Comparison of ENCODE assay signal across 36 cellular contexts in the genomic region with DNA sequence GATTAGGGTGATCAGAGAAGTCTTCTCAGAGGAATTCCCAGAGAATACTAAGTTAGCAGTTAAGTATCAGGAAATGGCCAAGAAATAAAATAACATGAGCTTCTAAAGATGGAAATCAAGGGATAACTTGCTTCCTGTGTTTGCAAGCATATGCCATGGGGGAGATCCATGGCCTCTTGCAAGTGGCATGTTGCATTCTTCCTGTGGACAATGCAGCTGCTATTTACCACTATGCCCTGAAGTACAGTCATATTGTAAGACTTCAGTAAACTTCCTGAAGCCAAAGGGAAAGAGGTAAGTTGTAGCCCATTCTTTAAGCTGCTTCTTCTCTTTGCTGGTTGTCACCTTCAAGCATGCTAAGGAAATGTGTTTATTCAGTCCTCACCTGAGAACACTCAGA.
DNase-seq lines count a peak whose midpoint lies in the region; ATAC-seq, FAIRE-seq and TF ChIP-seq lines count a peak whose summit lies in the region.
"Had no signal": no experiment of that assay in that cellular context is flagged by ENCODE, and none has a peak within 500 bp of the region (broad histone marks: within the 10 kb centered on the region; RNA-seq: fewer than 3 reads in every experiment).

No MANE protein-coding gene starts in this region.

- TF ChIP-seq CTCF in IMR-90 (conservative IDR thresholded peaks at IDR 0.05; ENCODE audit: low read depth, low read length): no peak
- no peak for TF ChIP-seq CTCF in chondrocyte (IDR thresholded peaks at IDR 0.05)

- no peak overlapping the region for H3K56ac ChIP-seq in IMR-90 (ENCODE audit: extremely low read depth, insufficient read depth, low read length)

- H3K36me3 Mint-ChIP-seq in chondrocyte (ENCODE audit: low read depth): peaks cover 2% of the 10 kb centered on the region
- H3K36me3 Mint-ChIP-seq: activated naive CD4-positive, alpha-beta T cell treated with anti-CD3 and anti-CD28 coated beads, Interleukin-2, amount 50 U/mL, for 72 hours; naive thymus-derived CD4-positive, alpha-beta T cell had no signal

- 0 out of 2 replicates have a peak overlapping the region, but pooled peaks have one; percentile 54 for H3K23ac ChIP-seq in IMR-90 (ENCODE audit: low read depth, low read length)

- no peak overlapping the region for H2BK15ac ChIP-seq in IMR-90 (ENCODE audit: low read depth, low read length)

- H2BK120ac ChIP-seq in IMR-90 (ENCODE audit: low read depth, low read length): 0 out of 2 replicates have a peak overlapping the region, but pooled peaks have one; percentile 16

- H2AK9ac ChIP-seq in IMR-90 (replicated peaks; ENCODE audit: low read depth, low read length, poor library complexity): no peak overlapping the region

- peak; percentile 66 for DNase-seq in EH (ENCODE audit: low read depth)
- DNase-seq in IMR-90: peak; percentile 50
- peak; percentile 97 for DNase-seq in dermis blood vessel endothelial cell
- DNase-seq in kidney tubule cell (ENCODE audit: low spot score): peak; percentile 9
- no peak for DNase-seq in KG1 (lab: John Stamatoyannopoulos, UW)
- no peak for DNase-seq in GM19239 (ENCODE audit: insufficient read length, low spot score)
- no peak for DNase-seq in chondrocyte (ENCODE audit: low spot score)
- DNase-seq: activated CD4-positive, alpha-beta T cell treated with anti-CD3 and anti-CD28 coated beads for 4 hours; activated CD8-positive, alpha-beta memory T cell treated with anti-CD3 and anti-CD28 coated beads for 24 hours; activated T-cell treated with anti-CD3 and anti-CD28 coated beads for 4 hours; aorta; Calu3; DMS79; endodermal cell; hypothalamus; Karpas-422; left ventricle myocardium inferior; naive thymus-derived CD4-positive, alpha-beta T cell; NCI-H146; NCI-H2107; NCI-H748 treated with DMSO at 0.1 percent for 48 hours; right lobe of liver; stimulated activated CD8-positive, alpha-beta memory T cell treated with anti-CD3 and anti-CD28 coated beads, Interleukin-4, amount 100 ng/mL, for 48 hours; T1000; WERI-Rb-1 had no signal

- no peak overlapping the region for H3K4me2 ChIP-seq in IMR-90 (ENCODE audit: low read depth, low read length)

- H4K8ac ChIP-seq in IMR-90 (ENCODE audit: low read depth in 2 of 2, low read length in 2 of 2): no peak overlapping the region; a peak in 1 of 4 replicates

- TF ChIP-seq RAD21 in IMR-90 (IDR thresholded peaks at IDR 0.05; ENCODE audit: low read length): no peak

- CTCF ChIA-PET in IMR-90 (lab: Yijun Ruan, JAX): no interaction called here

- H2BK5ac ChIP-seq in IMR-90 (ENCODE audit: low read depth, low read length, poor library complexity, severe bottlenecking): no peak overlapping the region

- TF ChIP-seq POLR2A in IMR-90 (IDR thresholded peaks at IDR 0.05; ENCODE audit: low read depth, low read length): no peak

- H3K79me1 ChIP-seq in IMR-90 (ENCODE audit: low read depth in 1 of 2, low read length in 2 of 2): no peaks in the 10 kb centered on the region

- H2AK5ac ChIP-seq in IMR-90 (ENCODE audit: low read depth, low read length): no peak overlapping the region

- no peak overlapping the region for H3K4me3 Mint-ChIP-seq in chondrocyte (ENCODE audit: unreplicated experiment)
- H3K4me3 Mint-ChIP-seq: dendritic cell treated with granulocyte-macrophage colony-stimulating factor and Interleukin-4, amounts not matched to agents 40 ng/mL and 50 ng/mL, for 4 days; endodermal cell; naive thymus-derived CD4-positive, alpha-beta T cell; stimulated activated naive CD8-positive, alpha-beta T cell treated with anti-CD3 and anti-CD28 coated beads, Interleukin-15, Interleukin-2, amounts not matched to agents 100 ng/mL and 50 ng/mL, for 24 hours had no signal

- 0 out of 2 replicates have a peak, but pooled peaks cover 3% of the 10 kb centered on the region for H3K9me1 ChIP-seq in IMR-90 (ENCODE audit: insufficient read depth, low read length)

- no peak; the same call in 1 of the 2 replicates for ATAC-seq in IMR-90 (ENCODE audit: low read depth)
- ATAC-seq in GM18909 (IDR thresholded peaks at IDR 0.05; ENCODE audit: poor library complexity, unreplicated experiment): no peak
- ATAC-seq: activated naive CD4-positive, alpha-beta T cell treated with anti-CD3 and anti-CD28 coated beads, Interleukin-2, amount 50 U/mL, for 72 hours; gastroesophageal sphincter; naive thymus-derived CD4-positive, alpha-beta T cell; right lobe of liver had no signal

- no peak for FAIRE-seq in GM19239 (lab: Jason Lieb, UNC)
- FAIRE-seq: RCC 7860, urothelium cell line had no signal

- peaks cover 10% of the 10 kb centered on the region for H3K4me1 ChIP-seq in IMR-90 (ENCODE audit: control insufficient read depth, insufficient read depth, low read length)
- H3K4me1 ChIP-seq: esophagus muscularis mucosa, gastroesophageal sphincter, right lobe of liver had no signal

- H3K4me1 Mint-ChIP-seq in chondrocyte (ENCODE audit: low read depth): peaks cover 10% of the 10 kb centered on the region
- H3K4me1 Mint-ChIP-seq: naive thymus-derived CD4-positive, alpha-beta T cell had no signal

- H4K20me1 ChIP-seq in IMR-90 (ENCODE audit: insufficient read depth, low read length): no peaks in the 10 kb centered on the region

- peak overlapping the region; percentile 64; the same call in 1 of the 2 replicates for H3K18ac ChIP-seq in IMR-90 (ENCODE audit: low read depth, low read length)

- no peak overlapping the region for H3K27ac ChIP-seq in IMR-90 (ENCODE audit: insufficient read depth, low read length)
- H3K27ac ChIP-seq: esophagus muscularis mucosa, gastroesophageal sphincter, left ventricle myocardium inferior, neutrophil, right lobe of liver, thoracic aorta, WERI-Rb-1 had no signal

- POLR2A ChIA-PET in IMR-90 (lab: Charles Lee; ENCODE audit: unreplicated experiment): no interaction called here

- H4K5ac ChIP-seq in IMR-90 (ENCODE audit: low read depth, low read length): no peak overlapping the region

- no TSS peak for BruUV-seq in IMR-90 (replicated peaks; lab: Mats Ljungman, UMichigan)

- no peaks in the 10 kb centered on the region for H3K9me3 ChIP-seq in IMR-90 (ENCODE audit: control insufficient read depth, insufficient read depth, low read length)
- H3K9me3 ChIP-seq: esophagus muscularis mucosa, gastroesophageal sphincter, left ventricle myocardium inferior, neutrophil, right lobe of liver, thoracic aorta had no signal

- peak overlapping the region; percentile 29 for H2AFZ ChIP-seq in IMR-90 (replicated peaks; ENCODE audit: low read length, poor library complexity)

- dilution Hi-C loops in IMR-90 (cut with HindIII; ENCODE audit: low sequenced_read_pairs, unreplicated experiment): no loop called here

- no peak overlapping the region for H3K27ac Mint-ChIP-seq in chondrocyte (ENCODE audit: unreplicated experiment)
- H3K27ac Mint-ChIP-seq: activated naive CD4-positive, alpha-beta T cell treated with anti-CD3 and anti-CD28 coated beads, Interleukin-2, amount 50 U/mL, for 72 hours; activated T-helper 2 cell treated with anti-CD3 and anti-CD28 coated beads, Interferon-gamma antibody, Interleukin-2, Interleukin-4, amounts not matched to agents 10 μg/mL and 5 μg/mL and 100 μg/mL, durations not matched to agents 14 hours and 24 hours and 36 hours; dendritic cell treated with granulocyte-macrophage colony-stimulating factor and Interleukin-4, amounts not matched to agents 40 ng/mL and 50 ng/mL, for 4 days; naive thymus-derived CD4-positive, alpha-beta T cell; stimulated activated naive CD8-positive, alpha-beta T cell treated with anti-CD3 and anti-CD28 coated beads, Interleukin-15, Interleukin-2, amounts not matched to agents 100 ng/mL and 50 ng/mL, for 24 hours had no signal

- intact Hi-C loops in IMR-90 (cut with micrococcal nuclease): no loop called here

- H3K36me3 ChIP-seq in IMR-90 (ENCODE audit: control insufficient read depth, insufficient read depth, low read length): no peaks in the 10 kb centered on the region
- H3K36me3 ChIP-seq: neutrophil, right lobe of liver, thoracic aorta, WERI-Rb-1 had no signal

- no peaks in the 10 kb centered on the region for H3K9me3 Mint-ChIP-seq in chondrocyte (ENCODE audit: low read depth)
- H3K9me3 Mint-ChIP-seq: activated naive CD4-positive, alpha-beta T cell treated with anti-CD3 and anti-CD28 coated beads, Interleukin-2, amount 50 U/mL, for 72 hours; activated T-helper 2 cell treated with anti-CD3 and anti-CD28 coated beads, Interferon-gamma antibody, Interleukin-2, Interleukin-4, amounts not matched to agents 10 μg/mL and 5 μg/mL and 100 μg/mL, durations not matched to agents 14 hours and 24 hours and 36 hours; dendritic cell treated with granulocyte-macrophage colony-stimulating factor and Interleukin-4, amounts not matched to agents 40 ng/mL and 50 ng/mL, for 4 days; endodermal cell; naive thymus-derived CD4-positive, alpha-beta T cell; stimulated activated naive CD8-positive, alpha-beta T cell treated with anti-CD3 and anti-CD28 coated beads, Interleukin-15, Interleukin-2, amounts not matched to agents 100 ng/mL and 50 ng/mL, for 24 hours had no signal

- H3K27me3 ChIP-seq in IMR-90 (ENCODE audit: control insufficient read depth, insufficient read depth, low read length): no peaks in the 10 kb centered on the region
- H3K27me3 ChIP-seq: esophagus muscularis mucosa, gastroesophageal sphincter, neutrophil, right lobe of liver had no signal

- no peak overlapping the region for H2BK20ac ChIP-seq in IMR-90 (ENCODE audit: low read depth, low read length)

- in situ Hi-C loops in IMR-90 (cut with MboI; ENCODE audit: low sequenced_read_pairs): no loop called here

- H3K4me3 ChIP-seq in IMR-90 (ENCODE audit: insufficient read depth, low read depth, low read length): no peak overlapping the region
- H3K4me3 ChIP-seq: esophagus muscularis mucosa, gastroesophageal sphincter, left ventricle myocardium inferior, right lobe of liver, thoracic aorta had no signal

- peak overlapping the region; percentile 1; the same call in 1 of the 2 replicates for H3K4ac ChIP-seq in IMR-90 (ENCODE audit: low read depth, low read length)

- H3K27me3 Mint-ChIP-seq in chondrocyte (ENCODE audit: low read depth): no peaks in the 10 kb centered on the region
- H3K27me3 Mint-ChIP-seq: dendritic cell treated with granulocyte-macrophage colony-stimulating factor and Interleukin-4, amounts not matched to agents 40 ng/mL and 50 ng/mL, for 4 days; stimulated activated naive CD8-positive, alpha-beta T cell treated with anti-CD3 and anti-CD28 coated beads, Interleukin-15, Interleukin-2, amounts not matched to agents 100 ng/mL and 50 ng/mL, for 24 hours had no signal

- no peak overlapping the region for H3K9ac ChIP-seq in IMR-90 (ENCODE audit: low read depth, low read length)

- peak overlapping the region; percentile 23 for H3K14ac ChIP-seq in IMR-90 (replicated peaks; ENCODE audit: low read depth, low read length)

- H4K91ac ChIP-seq in IMR-90 (ENCODE audit: insufficient read depth, low read depth, low read length): no peak overlapping the region

TF ChIP-seq in IMR-90, 13 proteins besides CTCF, POLR2A, EP300 and RAD21 (continues in another document):
- TF ChIP-seq MXI1 (IDR thresholded peaks at IDR 0.05; ENCODE audit: borderline replicate concordance, low read depth, low read length): no peak
- TF ChIP-seq MAZ (IDR thresholded peaks at IDR 0.05; ENCODE audit: borderline replicate concordance, low read depth, low read length): no peak
- TF ChIP-seq SMC3 (IDR thresholded peaks at IDR 0.05; ENCODE audit: low read depth, low read length): no peak
- TF ChIP-seq CHD1 (IDR thresholded peaks at IDR 0.05; ENCODE audit: low read depth, low read length): no peak
- TF ChIP-seq RCOR1 (IDR thresholded peaks at IDR 0.05; ENCODE audit: insufficient replicate concordance, low read length): no peak

Comparison
In these comparisons a context has a peak if more than half of its experiments do, and no peak if none do; other contexts are left out.
1. DNase-seq: peak in EH (single experiment), IMR-90 (single experiment), dermis blood vessel endothelial cell (single experiment) and kidney tubule cell (single experiment); none in KG1 (single experiment), GM19239 (single experiment) and chondrocyte (single experiment).